In genomic region chr19:15843823-15844222, GRCh38 we compare ENCODE assay signal across 19 cellular contexts. TPM values are rescaled to one million over a fixed set of nuclear protein-coding genes. Genes with fewer than 3 reads are reported as not detected.
A peak's percentile ranks its signal among the peaks of the same experiment; 100 is the strongest.
DNase-seq lines count a peak whose midpoint lies in the region; ATAC-seq and TF ChIP-seq lines count a peak whose summit lies in the region.
"Not testable (repeated sequence)": the region's sequence is repeated elsewhere in the genome, so short reads cannot be mapped to it uniquely, and the experiment has no call there.
"Had no signal": no experiment of that assay in that cellular context is flagged by ENCODE, and none has a peak within 500 bp of the region (broad histone marks: within the 10 kb centered on the region; RNA-seq: fewer than 3 reads in every experiment).

No MANE protein-coding gene starts in this region.

- peak overlapping the region; percentile 79 for H3K4me2 ChIP-seq in BLaER1

- peaks cover 81% of the 10 kb centered on the region for H3K4me1 ChIP-seq in BLaER1
- not testable (repeated sequence) for H3K4me1 ChIP-seq in body of pancreas; prostate gland (replicated peaks)

- not testable (repeated sequence) for H3K36me3 ChIP-seq in BLaER1; MG63; body of pancreas (replicated peaks in 1 of 2; ENCODE audit: insufficient read depth in 1 of 2, low read depth in 2 of 2); prostate gland

- peaks cover 41% of the 10 kb centered on the region for H3K4me1 Mint-ChIP-seq in T-helper 2 cell treated with Interferon-gamma antibody and Interleukin-4, amounts not matched to agents 5 μg/mL and 100 μg/mL, for 36 hours (ENCODE audit: low read depth)
- H3K4me1 Mint-ChIP-seq in activated T-cell treated with anti-CD3 and anti-CD28 coated beads, Interleukin-2, amount 50 U/mL, for 24 hours (ENCODE audit: low read depth): peaks cover 31% of the 10 kb centered on the region

- TF ChIP-seq POLR2A in body of pancreas (IDR thresholded peaks at IDR 0.05); prostate gland (IDR thresholded peaks at IDR 0.05): not testable (repeated sequence)

- not testable (repeated sequence) for TF ChIP-seq CTCF in body of pancreas (IDR thresholded peaks at IDR 0.05); prostate gland (IDR thresholded peaks at IDR 0.05)

- not testable (repeated sequence) for H4K20me1 ChIP-seq in BLaER1

- H3K27ac ChIP-seq in BLaER1: peak overlapping the region; percentile 66
- H3K27ac ChIP-seq in body of pancreas: not testable (repeated sequence)
- H3K27ac ChIP-seq in prostate gland: peak overlapping the region; percentile 45 to 54

- H3K36me3 Mint-ChIP-seq in T-helper 2 cell treated with Interferon-gamma antibody and Interleukin-4, amounts not matched to agents 5 μg/mL and 100 μg/mL, for 36 hours (ENCODE audit: low read depth): peaks cover 20% of the 10 kb centered on the region
- H3K36me3 Mint-ChIP-seq in activated T-cell treated with anti-CD3 and anti-CD28 coated beads, Interleukin-2, amount 50 U/mL, for 24 hours (ENCODE audit: low read depth): not testable (repeated sequence)

- peak overlapping the region; percentile 2; the same call in 1 of the 2 replicates for H3K9ac ChIP-seq in BLaER1

- not testable (repeated sequence) for H3K27me3 Mint-ChIP-seq in T-helper 2 cell treated with Interferon-gamma antibody and Interleukin-4, amounts not matched to agents 5 μg/mL and 100 μg/mL, for 36 hours (ENCODE audit: low read depth); activated T-cell treated with anti-CD3 and anti-CD28 coated beads, Interleukin-2, amount 50 U/mL, for 24 hours

- H3K4me3 ChIP-seq in BLaER1, MG63, body of pancreas, prostate gland: not testable (repeated sequence)

- WGBS in body of pancreas, 2 donors: 49 to 70% methylated on average over 8 of the region's 8 CpGs
- 73% methylated on average over 8 of the region's 8 CpGs for WGBS in prostate gland

- H3K27me3 ChIP-seq in BLaER1; body of pancreas; prostate gland (replicated peaks; ENCODE audit: insufficient read depth): not testable (repeated sequence)
- H3K27me3 ChIP-seq in MG63: peaks cover 32% of the 10 kb centered on the region

- DNase-seq in Daoy (ENCODE audit: low read depth) (peak; percentile 63), MG63 (peak; percentile 25), body of pancreas (peak in 3 of 4 donors; percentile 20 to 33 (median 32)), left lobe of liver (ENCODE audit: low spot score) (peak; percentile 66)
- not testable (repeated sequence) for DNase-seq in T-helper 2 cell treated with Interferon-gamma antibody and Interleukin-4, amounts not matched to agents 5 μg/mL and 100 μg/mL, for 36 hours (ENCODE audit: low spot score); activated T-cell treated with anti-CD3 and anti-CD28 coated beads, Interleukin-2, amount 50 U/mL, for 24 hours; prostate gland (ENCODE audit: low spot score)

- peaks cover 26% of the 10 kb centered on the region for H3K9me3 Mint-ChIP-seq in T-helper 2 cell treated with Interferon-gamma antibody and Interleukin-4, amounts not matched to agents 5 μg/mL and 100 μg/mL, for 36 hours
- not testable (repeated sequence) for H3K9me3 Mint-ChIP-seq in activated T-cell treated with anti-CD3 and anti-CD28 coated beads, Interleukin-2, amount 50 U/mL, for 24 hours

- not testable (repeated sequence) for H3K9me3 ChIP-seq in BLaER1, MG63, body of pancreas, prostate gland

- ATAC-seq in body of pancreas: not testable (repeated sequence)
- ATAC-seq in left lobe of liver: peak; percentile 79

- intact Hi-C loops in body of pancreas (cut with DNase I); prostate gland (cut with DNase I): not testable (repeated sequence)

- peak overlapping the region; percentile 72 for H3K4me3 Mint-ChIP-seq in T-helper 2 cell treated with Interferon-gamma antibody and Interleukin-4, amounts not matched to agents 5 μg/mL and 100 μg/mL, for 36 hours
- H3K4me3 Mint-ChIP-seq in activated T-cell treated with anti-CD3 and anti-CD28 coated beads, Interleukin-2, amount 50 U/mL, for 24 hours: not testable (repeated sequence)

- H3K27ac Mint-ChIP-seq in T-helper 2 cell treated with Interferon-gamma antibody and Interleukin-4, amounts not matched to agents 5 μg/mL and 100 μg/mL, for 36 hours: peak overlapping the region; percentile 91
- peak overlapping the region; percentile 45 for H3K27ac Mint-ChIP-seq in activated T-cell treated with anti-CD3 and anti-CD28 coated beads, Interleukin-2, amount 50 U/mL, for 24 hours

RNA-seq across cellular contexts. Expression of gene OR10H1, which starts 28.4 kb away (rescaled TPM):
- total RNA-seq in Daoy (2014; rRNA removed; shearing (Covaris generic)): not detected in 2 replicates
- total RNA-seq in MG63 (2014; rRNA removed; shearing (Covaris generic); ENCODE audit: low replicate concordance): not detected in 2 replicates
- not detected for total RNA-seq in body of pancreas
- not detected for total RNA-seq in left lobe of liver
- total RNA-seq in prostate gland: under 1 TPM; 0.64 to 0.97 TPM
- total RNA-seq: cerebellum, dermis microvascular lymphatic vessel endothelial cell, esophagus squamous epithelium, foreskin keratinocyte, GM12878, GM23248, occipital lobe had no signal

RNA-seq across cellular contexts. Expression of gene CYP4F2, which starts 54.1 kb away (rescaled TPM):
- total RNA-seq in Daoy (2014; rRNA removed; shearing (Covaris generic)): not detected in 2 replicates
- total RNA-seq in MG63 (2014; rRNA removed; shearing (Covaris generic); ENCODE audit: low replicate concordance): not detected in 2 replicates
- total RNA-seq in body of pancreas (not detected), left lobe of liver (228 TPM), prostate gland (10 to 100 TPM; 16.4 to 22.5 TPM)
- total RNA-seq: cerebellum; dermis microvascular lymphatic vessel endothelial cell; foreskin keratinocyte; GM23248; occipital lobe; OCI-LY7; T-helper 1 cell treated with Interleukin-12 subunit alpha and Interleukin-12 subunit beta and Interleukin-4 antibody, amounts not matched to agents 30 ng/mL and 1 ng/mL, for 36 hours had no signal

RNA-seq across cellular contexts. Expression of gene OR10H5, which starts 56.4 kb away (rescaled TPM):
- total RNA-seq in Daoy (2014; rRNA removed; shearing (Covaris generic)): under 0.01 and 0.15 TPM in 2 replicates
- not detected in 2 replicates for total RNA-seq in MG63 (2014; rRNA removed; shearing (Covaris generic); ENCODE audit: low replicate concordance)
- total RNA-seq in body of pancreas (not detected), left lobe of liver (not detected), prostate gland (not detected)
- total RNA-seq: cerebellum; dermis microvascular lymphatic vessel endothelial cell; esophagus squamous epithelium; foreskin keratinocyte; GM12878; GM23248; lower leg skin; occipital lobe; OCI-LY7; T-helper 1 cell treated with Interleukin-12 subunit alpha and Interleukin-12 subunit beta and Interleukin-4 antibody, amounts not matched to agents 30 ng/mL and 1 ng/mL, for 36 hours; ureter had no signal

Comparison
In these comparisons a context has a peak if more than half of its experiments do, and no peak if none do; other contexts are left out.
1. RNA of gene CYP4F2, which starts 54.1 kb away (total RNA-seq): 228 TPM in left lobe of liver (single experiment) and 16.4 to 22.5 TPM in prostate gland; not detected in Daoy, not detected in MG63 and not detected in body of pancreas; every median in the first group is over 10 times any median in the second.